Comparison of ENCODE assay signal across 9 cellular contexts in the genomic region with DNA sequence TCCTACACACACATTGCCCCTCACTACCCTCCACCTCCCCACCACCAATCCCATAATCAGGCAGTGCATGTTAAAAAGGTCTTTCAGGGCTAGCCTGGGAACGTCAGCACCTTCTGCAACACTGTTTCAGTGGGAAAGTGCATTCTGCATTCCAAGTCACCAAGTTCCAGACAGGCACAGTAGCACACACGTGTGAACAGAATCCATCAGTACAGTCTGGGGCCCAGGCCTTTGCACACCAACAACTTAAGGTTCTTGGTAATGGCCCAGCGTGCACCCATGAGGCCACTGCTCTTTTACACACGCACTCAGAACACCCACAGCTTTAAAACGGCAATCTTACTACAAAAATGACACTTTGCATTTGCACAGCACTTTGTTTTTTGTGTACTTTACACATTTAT. TPM values are rescaled to one million over a fixed set of nuclear protein-coding genes. Genes with fewer than 3 reads are reported as not detected.
DNase-seq lines count a peak whose midpoint lies in the region; ATAC-seq and TF ChIP-seq lines count a peak whose summit lies in the region.
"Had no signal": no experiment of that assay in that cellular context is flagged by ENCODE, and none has a peak within 500 bp of the region (broad histone marks: within the 10 kb centered on the region; RNA-seq: fewer than 3 reads in every experiment).

No MANE protein-coding gene starts in this region.

- H3K36me3 Mint-ChIP-seq in naive B cell, result peaks cover 0 to 13% of the 10 kb centered on the region in 2 donors

- peaks cover 23 to 30% (median 29%) of the 10 kb centered on the region in 3 donors for H3K4me1 Mint-ChIP-seq in naive B cell

- ATAC-seq in naive B cell (ENCODE audit: low read depth in 2 of 2), result no peak
- ATAC-seq in GM21723 (IDR thresholded peaks at IDR 0.05; ENCODE audit: unreplicated experiment), result no peak

- peak overlapping the region; percentile 98 for H3K27ac ChIP-seq in coronary artery

- no peaks in the 10 kb centered on the region for H3K9me3 Mint-ChIP-seq in naive B cell

- H3K9me3 ChIP-seq in BE2C, result no peaks in the 10 kb centered on the region

- peak overlapping the region; percentile 67 for H3K4me3 ChIP-seq in BE2C (ENCODE audit: low read depth, low read length)
- peak overlapping the region; percentile 90 for H3K4me3 ChIP-seq in coronary artery

- peaks cover 43% of the 10 kb centered on the region for H3K4me1 ChIP-seq in BE2C

- H3K36me3 ChIP-seq in BE2C, result peaks cover 21% of the 10 kb centered on the region

- no peak for TF ChIP-seq CTCF in BE2C (IDR thresholded peaks at IDR 0.05; ENCODE audit: low read depth, low read length)
- TF ChIP-seq CTCF in coronary artery (IDR thresholded peaks at IDR 0.05), result no peak

- no peaks in the 10 kb centered on the region for H3K27me3 ChIP-seq in BE2C

- peak overlapping the region in 1 of 6 donors; percentile 79 for H3K27ac Mint-ChIP-seq in naive B cell

- H3K4me3 Mint-ChIP-seq in naive B cell, result peak overlapping the region; percentile 85 to 92 (median 90)

- DNase-seq in BE2C (no peak), M059J (ENCODE audit: low read depth) (peak; percentile 44), coronary artery (ENCODE audit: low spot score) (no peak), naive B cell (no peak), amygdala (lab: John Stamatoyannopoulos, UW) (no peak)
- DNase-seq in effector CD4-positive, alpha-beta T cell, result no peak
- no peak for DNase-seq in stimulated activated naive CD4-positive, alpha-beta T cell treated with Interleukin-2 at 50 U/mL for 16 hours (lab: John Stamatoyannopoulos, UW)
- DNase-seq: NCI-H2081 treated with DMSO at 0.1 percent for 48 hours had no signal

- no peaks in the 10 kb centered on the region for H3K27me3 Mint-ChIP-seq in naive B cell

RNA-seq across cellular contexts. Expression of a gene that starts 1.2 kb away (rescaled TPM):
- polyA plus RNA-seq in BE2C (2012; ENCODE audit: insufficient read depth, insufficient read length, low read depth), result 333 TPM
- 2,649 and 2,950 TPM in 2 replicates for total RNA-seq in M059J (2014; rRNA removed; shearing (Covaris generic))
- 100 to 1,000 TPM; 111 to 188 (median 148) TPM for polyA plus RNA-seq in naive B cell (ENCODE audit: low read depth in 6 of 6)
